1 cellular context compared by ENCODE assay signal in the genomic region with DNA sequence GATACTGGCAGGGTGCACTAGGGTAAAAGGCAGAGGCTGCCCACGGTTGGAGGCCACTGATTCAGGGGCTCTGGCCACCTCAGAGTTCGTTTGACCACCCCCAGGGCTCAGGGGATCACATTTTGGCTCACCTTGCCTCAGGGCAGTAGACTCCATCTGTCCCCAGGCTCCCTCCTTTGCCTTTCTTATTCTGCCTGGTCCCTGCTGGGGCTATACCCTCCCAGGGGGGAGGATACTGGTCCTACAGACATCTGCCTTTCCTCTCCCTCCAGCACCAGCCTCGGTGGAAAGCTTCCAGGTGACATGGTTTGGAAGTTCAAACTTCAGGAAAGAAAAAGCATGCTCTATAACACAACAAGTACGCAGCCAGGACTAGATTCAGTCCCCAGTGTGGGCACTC.
TF ChIP-seq lines count a peak whose summit lies in the region.

No MANE protein-coding gene starts in this region.

TF ChIP-seq in HepG2, 621 proteins besides CTCF, POLR2A, EP300 and RAD21 (continued from another document):
- TF ChIP-seq, protein P1, sequence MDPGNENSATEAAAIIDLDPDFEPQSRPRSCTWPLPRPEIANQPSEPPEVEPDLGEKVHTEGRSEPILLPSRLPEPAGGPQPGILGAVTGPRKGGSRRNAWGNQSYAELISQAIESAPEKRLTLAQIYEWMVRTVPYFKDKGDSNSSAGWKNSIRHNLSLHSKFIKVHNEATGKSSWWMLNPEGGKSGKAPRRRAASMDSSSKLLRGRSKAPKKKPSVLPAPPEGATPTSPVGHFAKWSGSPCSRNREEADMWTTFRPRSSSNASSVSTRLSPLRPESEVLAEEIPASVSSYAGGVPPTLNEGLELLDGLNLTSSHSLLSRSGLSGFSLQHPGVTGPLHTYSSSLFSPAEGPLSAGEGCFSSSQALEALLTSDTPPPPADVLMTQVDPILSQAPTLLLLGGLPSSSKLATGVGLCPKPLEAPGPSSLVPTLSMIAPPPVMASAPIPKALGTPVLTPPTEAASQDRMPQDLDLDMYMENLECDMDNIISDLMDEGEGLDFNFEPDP (CRISPR knock-in tag; conservative IDR thresholded peaks at IDR 0.05), result 0 out of 2 replicates have a peak, but pooled peaks have one; percentile 71
